8 cellular contexts compared by ENCODE assay signal in the genomic region with DNA sequence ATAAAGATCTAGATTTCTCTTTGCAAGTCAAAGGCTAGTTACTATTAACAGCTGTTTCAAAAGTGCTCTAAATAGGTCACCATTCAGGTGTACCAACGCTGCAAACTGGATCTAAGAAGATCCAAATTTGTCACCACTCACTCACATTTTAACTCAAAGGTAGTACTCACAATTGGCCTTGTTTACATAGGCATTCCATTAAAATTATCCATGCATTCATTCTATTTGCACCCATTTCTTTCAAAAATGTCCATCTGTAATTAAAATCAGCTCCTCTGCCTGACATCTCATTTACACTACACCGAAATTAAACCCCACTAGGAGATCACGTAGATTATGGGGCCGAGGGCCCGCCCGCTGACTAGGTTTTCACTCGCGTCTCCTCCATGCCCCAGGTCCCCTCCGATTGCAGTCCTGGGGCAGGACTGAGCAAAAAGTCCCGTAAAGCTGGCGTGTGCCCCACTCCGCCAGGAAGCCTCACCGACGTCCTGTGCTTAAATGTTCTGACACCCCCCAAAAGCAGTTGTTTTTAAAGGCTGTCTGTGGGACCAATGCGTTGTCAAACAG. TPM values are rescaled to one million over a fixed set of nuclear protein-coding genes. Genes with fewer than 3 reads are reported as not detected.
DNase-seq lines count a peak whose midpoint lies in the region; ATAC-seq, FAIRE-seq and TF ChIP-seq lines count a peak whose summit lies in the region.

No MANE protein-coding gene starts in this region.

- TF ChIP-seq CTCF in chondrocyte (IDR thresholded peaks at IDR 0.05), result no peak

- H3K36me3 Mint-ChIP-seq in activated CD8-positive, alpha-beta memory T cell treated with anti-CD3 and anti-CD28 coated beads, Interleukin-2, amount 10 ng/mL, durations not matched to agents 7 days and 5 days, result peaks cover 1% of the 10 kb centered on the region
- H3K36me3 Mint-ChIP-seq in chondrocyte (ENCODE audit: low read depth) (no peaks in the 10 kb centered on the region), naive B cell (no peaks in the 10 kb centered on the region)

- H3K27me3 Mint-ChIP-seq in activated CD8-positive, alpha-beta memory T cell treated with anti-CD3 and anti-CD28 coated beads, Interleukin-2, amount 10 ng/mL, durations not matched to agents 7 days and 5 days, result no peaks in the 10 kb centered on the region
- H3K27me3 Mint-ChIP-seq in chondrocyte (ENCODE audit: low read depth) (no peaks in the 10 kb centered on the region), naive B cell (no peaks in the 10 kb centered on the region)

- H3K9me3 Mint-ChIP-seq in activated CD8-positive, alpha-beta memory T cell treated with anti-CD3 and anti-CD28 coated beads, Interleukin-2, amount 10 ng/mL, durations not matched to agents 7 days and 5 days (ENCODE audit: low read depth), result no peaks in the 10 kb centered on the region
- H3K9me3 Mint-ChIP-seq in chondrocyte (ENCODE audit: low read depth) (no peaks in the 10 kb centered on the region), naive B cell (no peaks in the 10 kb centered on the region)

- CTCF ChIA-PET in activated CD8-positive, alpha-beta memory T cell treated with anti-CD3 and anti-CD28 coated beads, Interleukin-2, amount 10 ng/mL, durations not matched to agents 7 days and 5 days (lab: Charles Lee), result interaction anchor here (1.0 to 1.8 kb wide), 13 partner anchors 11 to 761 kb away, joined by 3 to 7 read pairs (median 4); a partner anchor contains a TSS

- peaks cover 37% of the 10 kb centered on the region for H3K4me1 Mint-ChIP-seq in activated CD8-positive, alpha-beta memory T cell treated with anti-CD3 and anti-CD28 coated beads, Interleukin-2, amount 10 ng/mL, durations not matched to agents 7 days and 5 days
- H3K4me1 Mint-ChIP-seq in chondrocyte (ENCODE audit: low read depth), result peaks cover 32% of the 10 kb centered on the region
- peaks cover 9 to 15% (median 12%) of the 10 kb centered on the region in 3 donors for H3K4me1 Mint-ChIP-seq in naive B cell

- peak overlapping the region; percentile 96 for H3K27ac Mint-ChIP-seq in activated CD8-positive, alpha-beta memory T cell treated with anti-CD3 and anti-CD28 coated beads, Interleukin-2, amount 10 ng/mL, durations not matched to agents 7 days and 5 days
- H3K27ac Mint-ChIP-seq in chondrocyte (ENCODE audit: unreplicated experiment) (peak overlapping the region; percentile 71), naive B cell (peak overlapping the region; percentile 57 to 99 (median 96))

- peak; percentile 0 for ATAC-seq in activated CD8-positive, alpha-beta memory T cell treated with anti-CD3 and anti-CD28 coated beads, Interleukin-2, amount 10 ng/mL, durations not matched to agents 7 days and 5 days
- ATAC-seq in naive B cell (ENCODE audit: low read depth in 2 of 2), result peak; percentile 0 to 2

- no peak for FAIRE-seq in H54 (lab: Jason Lieb, UNC)

- peak overlapping the region; percentile 95 for H3K4me3 Mint-ChIP-seq in activated CD8-positive, alpha-beta memory T cell treated with anti-CD3 and anti-CD28 coated beads, Interleukin-2, amount 10 ng/mL, durations not matched to agents 7 days and 5 days
- H3K4me3 Mint-ChIP-seq in chondrocyte (ENCODE audit: unreplicated experiment), result peak overlapping the region; percentile 86
- H3K4me3 Mint-ChIP-seq in naive B cell, result peak overlapping the region; percentile 81 to 97 (median 92)

- DNase-seq in activated CD8-positive, alpha-beta memory T cell treated with anti-CD3 and anti-CD28 coated beads, Interleukin-2, amount 10 ng/mL, durations not matched to agents 7 days and 5 days, result no peak
- DNase-seq in activated CD8-positive, alpha-beta memory T cell treated with anti-CD3 and anti-CD28 coated beads, Interleukin-2, amount 50 U/mL, for 48 hours, result no peak
- DNase-seq in H54 (ENCODE audit: insufficient read length, low spot score) (peak; percentile 8), NAMALWA (ENCODE audit: low spot score) (peak; percentile 71), chondrocyte (ENCODE audit: low spot score) (no peak), naive B cell (no peak), NCI-H2107 (lab: John Stamatoyannopoulos, UW) (no peak), NCI-H2227 treated with DMSO at 0.1 percent for 48 hours (lab: John Stamatoyannopoulos, UW) (no peak)

- TF ChIP-seq POLR2A in H54 (IDR thresholded peaks at IDR 0.05; ENCODE audit: low read depth, low read length), result no peak; the same call in 1 of the 2 replicates

RNA-seq across cellular contexts. Expression of a gene that starts 1.3 kb away (rescaled TPM):
- 10 to 100 TPM; 11.4 to 12.4 TPM for total RNA-seq in activated CD8-positive, alpha-beta memory T cell treated with anti-CD3 and anti-CD28 coated beads, Interleukin-2, amount 10 ng/mL, durations not matched to agents 7 days and 5 days
- total RNA-seq in chondrocyte, result 10.3 to 14.2 TPM (median 11.0 TPM) in 3 replicates
- 10 to 100 TPM in 4 of 6 donors, 1 to 10 TPM in 2; 9.2 to 22.1 (median 11.9) TPM for polyA plus RNA-seq in naive B cell (ENCODE audit: low read depth in 6 of 6)

RNA-seq across cellular contexts. Expression of a gene that starts 59.1 kb away (rescaled TPM):
- total RNA-seq in activated CD8-positive, alpha-beta memory T cell treated with anti-CD3 and anti-CD28 coated beads, Interleukin-2, amount 10 ng/mL, durations not matched to agents 7 days and 5 days, result 10 to 100 TPM; 27.8 to 28.8 TPM
- 9.4 to 11.8 TPM (median 10.7 TPM) in 3 replicates for total RNA-seq in chondrocyte
- 10 to 100 TPM; 16.1 to 47.1 (median 25.5) TPM for polyA plus RNA-seq in naive B cell (ENCODE audit: low read depth in 6 of 6)

Comparison
In these comparisons a context has a peak if more than half of its experiments do, and no peak if none do; other contexts are left out.
1. DNase-seq: peak in H54 (single experiment) and NAMALWA (single experiment); none in activated CD8-positive, alpha-beta memory T cell treated with anti-CD3 and anti-CD28 coated beads, Interleukin-2, amount 10 ng/mL, durations not matched to agents 7 days and 5 days (single experiment), activated CD8-positive, alpha-beta memory T cell treated with anti-CD3 and anti-CD28 coated beads, Interleukin-2, amount 50 U/mL, for 48 hours (single experiment), chondrocyte (single experiment), naive B cell (single experiment), NCI-H2107 (single experiment) and NCI-H2227 treated with DMSO at 0.1 percent for 48 hours (single experiment).
2. Peak in every context shown above with its lines, with median percentiles within 50 percentile points of each other: H3K27ac Mint-ChIP-seq and H3K4me3 Mint-ChIP-seq.